In the genomic region with DNA sequence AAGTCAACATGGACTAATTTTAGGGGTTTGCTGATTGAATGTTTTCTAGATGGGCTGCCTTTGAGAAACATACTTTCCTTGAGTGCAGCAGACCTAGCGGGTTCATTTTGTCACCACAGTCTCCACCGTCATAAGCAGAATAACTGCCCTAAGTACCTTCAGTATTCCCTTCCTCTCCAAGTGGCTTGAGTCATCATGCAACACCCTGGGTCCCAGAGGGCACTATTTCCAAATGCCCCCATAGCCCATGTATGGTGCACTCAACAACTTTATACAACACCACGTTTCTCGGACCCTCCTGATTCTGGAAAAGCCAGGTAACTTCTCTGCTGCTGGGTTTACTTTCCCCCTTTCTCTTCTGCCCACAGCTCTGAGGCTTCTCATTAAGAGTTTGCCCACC, we compare ENCODE assay signal across 3 cellular contexts.
"Had no signal": no experiment of that assay in that cellular context is flagged by ENCODE, and none has a peak within 500 bp of the region (broad histone marks: within the 10 kb centered on the region; RNA-seq: fewer than 3 reads in every experiment).

No MANE protein-coding gene starts in this region.

- DNase-seq: GDM1, GF-D8 had no signal

- H3K4me3 ChIP-seq: GM12878 had no signal
